ENCODE assay signal across 11 cellular contexts in genomic region chr16:85935391-85935956, GRCh38. TPM values are rescaled to one million over a fixed set of nuclear protein-coding genes. Genes with fewer than 3 reads are reported as not detected.
DNase-seq lines count a peak whose midpoint lies in the region; ATAC-seq, FAIRE-seq and TF ChIP-seq lines count a peak whose summit lies in the region.
"Had no signal": no experiment of that assay in that cellular context is flagged by ENCODE, and none has a peak within 500 bp of the region (broad histone marks: within the 10 kb centered on the region; RNA-seq: fewer than 3 reads in every experiment).

No MANE protein-coding gene starts in this region.

- no peaks in the 10 kb centered on the region for H3K27me3 ChIP-seq in OCI-LY3 (ENCODE audit: low read depth, low read length)
- peaks cover 0 to 93% (median 0%) of the 10 kb centered on the region in 4 donors for H3K27me3 ChIP-seq in esophagus squamous epithelium
- peaks cover 71% of the 10 kb centered on the region for H3K27me3 ChIP-seq in BE2C

- no peaks in the 10 kb centered on the region for H3K27me3 Mint-ChIP-seq in naive thymus-derived CD8-positive, alpha-beta T cell

- H3K36me3 ChIP-seq in OCI-LY3 (replicated peaks; ENCODE audit: low read depth, low read length) (peaks cover 14% of the 10 kb centered on the region), esophagus squamous epithelium (no peaks in the 10 kb centered on the region), BE2C (no peaks in the 10 kb centered on the region)
- H3K36me3 ChIP-seq: pancreas had no signal

- no peak for TF ChIP-seq POLR2A in GM12891 (IDR thresholded peaks at IDR 0.05; ENCODE audit: low read depth, low read length)
- no peak for TF ChIP-seq POLR2A in esophagus squamous epithelium (IDR thresholded peaks at IDR 0.05)

- intact Hi-C loops in left ventricle myocardium superior (cut with micrococcal nuclease) (no loop called here), esophagus squamous epithelium (cut with DNase I) (no loop called here)

- no peak overlapping the region for H2AFZ ChIP-seq in OCI-LY3 (ENCODE audit: low read depth, low read length)

- TF ChIP-seq CTCF in OCI-LY3 (IDR thresholded peaks at IDR 0.05; ENCODE audit: low read depth, low read length) (no peak), esophagus squamous epithelium (IDR thresholded peaks at IDR 0.05) (no peak), BE2C (IDR thresholded peaks at IDR 0.05; ENCODE audit: low read depth, low read length) (no peak)

- H3K27ac ChIP-seq in OCI-LY3 (ENCODE audit: low read length) (peak overlapping the region; percentile 97), esophagus squamous epithelium (peak overlapping the region in 2 of 4 donors; percentile 16 to 33)
- H3K27ac ChIP-seq: pancreas, VCaP had no signal

- H3K79me2 ChIP-seq in OCI-LY3 (ENCODE audit: low read length), result no peaks in the 10 kb centered on the region

- H3K9me3 ChIP-seq in OCI-LY3 (ENCODE audit: insufficient read depth, low read length) (no peaks in the 10 kb centered on the region), esophagus squamous epithelium (no peaks in the 10 kb centered on the region), BE2C (no peaks in the 10 kb centered on the region)
- H3K9me3 ChIP-seq: pancreas had no signal

- peak overlapping the region; percentile 90 to 97 (median 95) for H3K27ac Mint-ChIP-seq in naive thymus-derived CD8-positive, alpha-beta T cell

- H4K20me1 ChIP-seq in OCI-LY3 (ENCODE audit: insufficient read depth, low read length), result no peaks in the 10 kb centered on the region

- POLR2A ChIA-PET in naive thymus-derived CD8-positive, alpha-beta T cell (lab: Charles Lee), result interaction anchor here (0.8 to 1.0 kb wide), 3 partner anchors 14 to 81 kb away, joined by 3 read pairs; no protein-coding TSS in a partner anchor

- peaks cover 31 to 84% (median 47%) of the 10 kb centered on the region in 4 donors for H3K4me1 Mint-ChIP-seq in naive thymus-derived CD8-positive, alpha-beta T cell

- H3K4me1 ChIP-seq in OCI-LY3 (ENCODE audit: low read length), result peaks cover 86% of the 10 kb centered on the region
- no peaks in the 10 kb centered on the region for H3K4me1 ChIP-seq in esophagus squamous epithelium
- H3K4me1 ChIP-seq in BE2C, result no peaks in the 10 kb centered on the region
- H3K4me1 ChIP-seq: pancreas had no signal

- peak overlapping the region; percentile 56 for H3K4me3 ChIP-seq in OCI-LY3 (ENCODE audit: low read length)
- no peak overlapping the region for H3K4me3 ChIP-seq in esophagus squamous epithelium
- H3K4me3 ChIP-seq in BE2C (ENCODE audit: low read depth, low read length), result no peak overlapping the region
- H3K4me3 ChIP-seq: pancreas had no signal

- H3K9me3 Mint-ChIP-seq in naive thymus-derived CD8-positive, alpha-beta T cell, result no peaks in the 10 kb centered on the region

- 44 to 53% methylated on average over 8 to 13 of the region's 13 CpGs for WGBS in esophagus squamous epithelium, 2 donors

- H3K36me3 Mint-ChIP-seq in naive thymus-derived CD8-positive, alpha-beta T cell, result peaks cover 0 to 4% (median 0%) of the 10 kb centered on the region in 3 donors

- H3K9ac ChIP-seq in OCI-LY3 (ENCODE audit: low read length), result peak overlapping the region; percentile 84

- peak overlapping the region; percentile 80 for H3K4me2 ChIP-seq in OCI-LY3 (ENCODE audit: low read length)

- DNase-seq in GM12891 (ENCODE audit: insufficient read length, low spot score) (no peak), left ventricle myocardium superior (no peak), esophagus squamous epithelium (lab: John Stamatoyannopoulos, UW) (no peak), BE2C (no peak)
- DNase-seq in naive thymus-derived CD8-positive, alpha-beta T cell, result no peak
- DNase-seq: DMS79, kidney glomerular epithelial cell, pancreas had no signal

- no peak for FAIRE-seq in GM12891 (lab: Jason Lieb, UNC)
- FAIRE-seq: pancreas had no signal

- H3K4me3 Mint-ChIP-seq in naive thymus-derived CD8-positive, alpha-beta T cell, result peak overlapping the region; percentile 65 to 89 (median 82)

- ATAC-seq in GM21786 (IDR thresholded peaks at IDR 0.05; ENCODE audit: unreplicated experiment) (peak; percentile 24), left ventricle myocardium superior (no peak)
- no peak for ATAC-seq in naive thymus-derived CD8-positive, alpha-beta T cell

TF ChIP-seq in GM12891, 5 proteins besides CTCF, POLR2A, EP300 and RAD21:
- TF ChIP-seq SPI1 (IDR thresholded peaks at IDR 0.05; ENCODE audit: low read depth, low read length) (peak; percentile 30), POLR2AphosphoS5 (IDR thresholded peaks at IDR 0.05; ENCODE audit: low read depth, low read length) (no peak), TAF1 (IDR thresholded peaks at IDR 0.05; ENCODE audit: low read depth, low read length) (no peak)

RNA-seq across cellular contexts. Expression of gene IRF8, which starts 36.5 kb away (rescaled TPM):
- 111 TPM for polyA plus RNA-seq in GM12891 (2012; ENCODE audit: low read depth, missing spikeins)
- 10 to 100 TPM; 17.6 to 17.8 TPM for total RNA-seq in naive thymus-derived CD8-positive, alpha-beta T cell
- polyA plus RNA-seq in naive thymus-derived CD8-positive, alpha-beta T cell, result 1 to 10 TPM; 2.0 to 5.8 (median 3.2) TPM
- total RNA-seq in left ventricle myocardium superior (3.5 TPM), esophagus squamous epithelium (10 to 100 TPM in 1 of 4 donors, 1 to 10 TPM in 2, not detected in 1; 1.4 to 13.0 (median 8.8) TPM)
- not detected for polyA plus RNA-seq in BE2C (2012; ENCODE audit: insufficient read depth, insufficient read length, low read depth)
